8 cellular contexts compared by ENCODE assay signal in the genomic region with DNA sequence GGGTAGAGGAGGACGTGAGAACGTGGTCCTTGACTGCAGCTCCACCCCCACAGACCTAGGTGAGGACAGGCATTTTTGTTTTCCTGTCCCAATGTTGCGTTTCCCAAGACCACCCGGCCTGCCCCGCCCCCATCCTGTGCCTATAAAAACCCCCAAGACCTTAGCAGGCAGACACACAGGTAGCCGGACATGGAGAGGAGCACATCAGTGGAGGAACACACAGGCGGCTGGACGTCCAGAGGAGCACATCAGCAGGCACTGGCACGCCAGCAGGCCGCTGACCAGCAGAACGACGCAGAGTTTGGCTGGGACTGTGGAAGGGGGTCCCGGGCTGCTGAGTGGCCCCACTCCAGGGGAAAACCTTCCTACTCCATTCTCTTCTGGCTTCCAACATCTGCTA. TPM values are rescaled to one million over a fixed set of nuclear protein-coding genes. Genes with fewer than 3 reads are reported as not detected.
A peak's percentile ranks its signal among the peaks of the same experiment; 100 is the strongest.
DNase-seq lines count a peak whose midpoint lies in the region; ATAC-seq, FAIRE-seq and TF ChIP-seq lines count a peak whose summit lies in the region.

No MANE protein-coding gene starts in this region.

- H3K9me3 Mint-ChIP-seq in CD4-positive, alpha-beta T cell, result no peaks in the 10 kb centered on the region
- peaks cover 0 to 1% (median 0%) of the 10 kb centered on the region in 11 donors for H3K9me3 Mint-ChIP-seq in naive thymus-derived CD4-positive, alpha-beta T cell

- peaks cover 12% of the 10 kb centered on the region for H3K4me1 Mint-ChIP-seq in CD4-positive, alpha-beta T cell (ENCODE audit: low read depth)
- H3K4me1 Mint-ChIP-seq in naive thymus-derived CD4-positive, alpha-beta T cell, result peaks cover 0 to 14% (median 12%) of the 10 kb centered on the region in 7 donors

- DNase-seq in CD4-positive, alpha-beta T cell, result no peak
- DNase-seq in colonic mucosa (no peak), mesenteric fat pad (ENCODE audit: low spot score) (no peak), NCI-H69 (lab: John Stamatoyannopoulos, UW) (no peak), frontal cortex (ENCODE audit: low spot score in 2 of 2) (no peak)
- peak in 1 of 9 donors; percentile 23 for DNase-seq in naive thymus-derived CD4-positive, alpha-beta T cell

- H3K36me3 ChIP-seq in KMS-11 (ENCODE audit: insufficient read depth), result no peaks in the 10 kb centered on the region
- no peaks in the 10 kb centered on the region for H3K36me3 ChIP-seq in colonic mucosa
- no peaks in the 10 kb centered on the region for H3K36me3 ChIP-seq in naive thymus-derived CD4-positive, alpha-beta T cell (ENCODE audit: control insufficient read depth in 2 of 3, insufficient read depth in 3 of 3, low read length in 3 of 3)

- H3K4me3 ChIP-seq in KMS-11 (IDR thresholded peaks at IDR 0.05; ENCODE audit: insufficient read depth, low read depth, low read length) (peak overlapping the region; percentile 51), colonic mucosa (peak overlapping the region; percentile 22)
- peak overlapping the region; percentile 42 for H3K4me3 ChIP-seq in naive thymus-derived CD4-positive, alpha-beta T cell (ENCODE audit: low read length)

- H3K36me3 Mint-ChIP-seq in CD4-positive, alpha-beta T cell (ENCODE audit: low read depth), result no peaks in the 10 kb centered on the region
- H3K36me3 Mint-ChIP-seq in naive thymus-derived CD4-positive, alpha-beta T cell, result peaks cover 0 to 2% (median 0%) of the 10 kb centered on the region in 5 donors

- H3K79me2 ChIP-seq in KMS-11 (ENCODE audit: insufficient read depth, low read depth), result no peaks in the 10 kb centered on the region

- H3K9me3 ChIP-seq in CD4-positive, alpha-beta T cell (ENCODE audit: control insufficient read depth, low read length), result no peaks in the 10 kb centered on the region
- no peaks in the 10 kb centered on the region for H3K9me3 ChIP-seq in colonic mucosa
- H3K9me3 ChIP-seq in naive thymus-derived CD4-positive, alpha-beta T cell (ENCODE audit: control insufficient read depth in 2 of 3, low read length in 3 of 3), result no peaks in the 10 kb centered on the region

- POLR2A ChIA-PET in CD4-positive, alpha-beta T cell (lab: Charles Lee), result interaction anchor here (0.6 to 3.0 kb wide), 3 partner anchors 13 to 37 kb away, joined by 3 to 17 read pairs (median 3); a partner anchor contains a TSS
- POLR2A ChIA-PET in naive thymus-derived CD4-positive, alpha-beta T cell (lab: Charles Lee), result interaction anchor here (1.1 kb wide), 1 partner anchor 13 kb away, joined by 8 read pairs; a partner anchor contains a TSS

- H3K27ac ChIP-seq in CD4-positive, alpha-beta T cell (ENCODE audit: low read depth, low read length), result no peak overlapping the region
- no peak overlapping the region for H3K27ac ChIP-seq in KMS-11
- H3K27ac ChIP-seq in colonic mucosa, result no peak overlapping the region
- no peak overlapping the region for H3K27ac ChIP-seq in naive thymus-derived CD4-positive, alpha-beta T cell (ENCODE audit: low read depth, low read length)

- peak overlapping the region; percentile 68 for H3K4me2 ChIP-seq in KMS-11

- no peaks in the 10 kb centered on the region for H3K27me3 ChIP-seq in CD4-positive, alpha-beta T cell (ENCODE audit: control insufficient read depth, insufficient read depth, low read length)
- no peaks in the 10 kb centered on the region; the same call in 1 of the 2 replicates for H3K27me3 ChIP-seq in KMS-11 (ENCODE audit: insufficient read depth, low read depth)
- H3K27me3 ChIP-seq in colonic mucosa, result no peaks in the 10 kb centered on the region
- no peaks in the 10 kb centered on the region for H3K27me3 ChIP-seq in naive thymus-derived CD4-positive, alpha-beta T cell (ENCODE audit: control insufficient read depth in 2 of 2, insufficient read depth in 2 of 2, low read length in 2 of 2)

- H3K4me3 Mint-ChIP-seq in CD4-positive, alpha-beta T cell, result peak overlapping the region; percentile 65
- H3K4me3 Mint-ChIP-seq in naive thymus-derived CD4-positive, alpha-beta T cell, result peak overlapping the region; percentile 73 to 90 (median 84)

- no peak for ATAC-seq in CD4-positive, alpha-beta T cell (ENCODE audit: poor library complexity)
- no peak for ATAC-seq in naive thymus-derived CD4-positive, alpha-beta T cell
- no peak for ATAC-seq in HG03025 (IDR thresholded peaks at IDR 0.05; ENCODE audit: low FRiP score, unreplicated experiment)

- no peak for TF ChIP-seq CTCF in CD4-positive, alpha-beta T cell (IDR thresholded peaks at IDR 0.05)
- TF ChIP-seq CTCF in KMS-11 (conservative IDR thresholded peaks at IDR 0.05; ENCODE audit: low read depth, low read length), result no peak
- no peak for TF ChIP-seq CTCF in colonic mucosa (IDR thresholded peaks at IDR 0.05)

- FAIRE-seq in frontal cortex (lab: Jason Lieb, UNC), result no peak

- peaks cover 11% of the 10 kb centered on the region for H3K27me3 Mint-ChIP-seq in CD4-positive, alpha-beta T cell
- H3K27me3 Mint-ChIP-seq in naive thymus-derived CD4-positive, alpha-beta T cell, result peaks cover 0 to 35% (median 0%) of the 10 kb centered on the region in 5 donors

- no peaks in the 10 kb centered on the region for H4K20me1 ChIP-seq in KMS-11 (ENCODE audit: insufficient read depth)

- CTCF ChIA-PET in CD4-positive, alpha-beta T cell (lab: Charles Lee), result interaction anchor here (0.7 to 2.4 kb wide), 2 partner anchors 28 to 67 kb away, joined by 4 to 11 read pairs; no protein-coding TSS in a partner anchor
- CTCF ChIA-PET in naive thymus-derived CD4-positive, alpha-beta T cell (lab: Charles Lee), result no interaction called here

- H3K27ac Mint-ChIP-seq in CD4-positive, alpha-beta T cell, result no peak overlapping the region
- H3K27ac Mint-ChIP-seq in naive thymus-derived CD4-positive, alpha-beta T cell, result peak overlapping the region in 2 of 9 donors; percentile 53

- peaks cover 4% of the 10 kb centered on the region for H3K4me1 ChIP-seq in KMS-11 (ENCODE audit: low read depth, poor library complexity, severe bottlenecking)
- no peaks in the 10 kb centered on the region for H3K4me1 ChIP-seq in colonic mucosa
- H3K4me1 ChIP-seq in naive thymus-derived CD4-positive, alpha-beta T cell (ENCODE audit: control insufficient read depth in 2 of 2, insufficient read depth in 2 of 2, low read length in 2 of 2), result peaks cover 6% of the 10 kb centered on the region in 2 donors

- H3K9ac ChIP-seq in KMS-11 (no peak overlapping the region), colonic mucosa (ENCODE audit: low read depth in 2 of 2, low read length in 2 of 2) (peak overlapping the region; percentile 47 to 51)

- intact Hi-C loops in CD4-positive, alpha-beta T cell (cut with DNase I, micrococcal nuclease), result loop anchor here (1.0 to 5.0 kb wide), 3 partner anchors 13 to 36 kb away; a partner anchor contains a TSS
- intact Hi-C loops in colonic mucosa (cut with DNase I), result no loop called here
- intact Hi-C loops in naive thymus-derived CD4-positive, alpha-beta T cell (cut with micrococcal nuclease), result loop anchor here (1.0 to 2.0 kb wide), 7 partner anchors 13 to 66 kb away; a partner anchor contains a TSS

- H2AFZ ChIP-seq in KMS-11 (ENCODE audit: low read depth), result peak overlapping the region; percentile 45; the same call in 1 of the 2 replicates

RNA-seq across cellular contexts. Expression of a gene that starts 12.7 kb away (rescaled TPM):
- total RNA-seq in CD4-positive, alpha-beta T cell, result 1 to 10 TPM; 8.9 to 9.6 TPM
- total RNA-seq in colonic mucosa (100 to 1,000 TPM in 1 of 2 donors, 10 to 100 TPM in 1; 66.2 to 110 TPM), mesenteric fat pad (31.7 TPM), frontal cortex (11.8 TPM)
- 10 to 100 TPM; 16.2 to 38.9 (median 27.3) TPM for total RNA-seq in naive thymus-derived CD4-positive, alpha-beta T cell
- polyA plus RNA-seq in naive thymus-derived CD4-positive, alpha-beta T cell, result 10 to 100 TPM; 35.3 to 38.5 TPM

RNA-seq across cellular contexts. Expression of a gene that starts 30.2 kb away (rescaled TPM):
- 1 to 10 TPM; 3.6 to 4.1 TPM for total RNA-seq in CD4-positive, alpha-beta T cell
- total RNA-seq in colonic mucosa, result 100 to 1,000 TPM in 1 of 2 donors, 10 to 100 TPM in 1; 70.1 to 165 TPM
- 10 to 100 TPM in 3 of 5 experiments, 1 to 10 TPM in 2; 4.9 to 62.7 (median 16.3) TPM for total RNA-seq in naive thymus-derived CD4-positive, alpha-beta T cell
- 10 to 100 TPM; 11.5 to 18.2 TPM for polyA plus RNA-seq in naive thymus-derived CD4-positive, alpha-beta T cell
- total RNA-seq in mesenteric fat pad, result 40.6 TPM
- 21.6 TPM for total RNA-seq in frontal cortex

RNA-seq across cellular contexts. Expression of a gene that starts 37.4 kb away (rescaled TPM):
- total RNA-seq in CD4-positive, alpha-beta T cell, result 1 to 10 TPM; 5.4 to 6.9 TPM
- total RNA-seq in colonic mucosa (100 to 1,000 TPM; 163 to 208 TPM), mesenteric fat pad (22.6 TPM), frontal cortex (26.1 TPM)
- 10 to 100 TPM in 4 of 5 experiments, 1 to 10 TPM in 1; 8.1 to 21.4 (median 12.7) TPM for total RNA-seq in naive thymus-derived CD4-positive, alpha-beta T cell
- polyA plus RNA-seq in naive thymus-derived CD4-positive, alpha-beta T cell, result 10 to 100 TPM in 1 of 2 donors, 1 to 10 TPM in 1; 8.5 to 11.5 TPM

RNA-seq across cellular contexts. Expression of a gene that starts 47.0 kb away (rescaled TPM):
- total RNA-seq in CD4-positive, alpha-beta T cell, result 10 to 100 TPM; 37.4 to 37.7 TPM
- total RNA-seq in colonic mucosa, result 10 to 100 TPM; 76.3 to 93.7 TPM
- total RNA-seq in naive thymus-derived CD4-positive, alpha-beta T cell, result 10 to 100 TPM; 40.7 to 83.8 (median 48.2) TPM
- polyA plus RNA-seq in naive thymus-derived CD4-positive, alpha-beta T cell, result 100 to 1,000 TPM in 1 of 2 donors, 10 to 100 TPM in 1; 83.9 to 124 TPM
- total RNA-seq in mesenteric fat pad, result 37.2 TPM
- 27.7 TPM for total RNA-seq in frontal cortex

RNA-seq across cellular contexts. Expression of a gene that starts 59.7 kb away (rescaled TPM):
- 100 to 1,000 TPM; 110 to 111 TPM for total RNA-seq in CD4-positive, alpha-beta T cell
- total RNA-seq in colonic mucosa (10 to 100 TPM; 51.5 to 51.6 TPM), mesenteric fat pad (57.2 TPM), frontal cortex (83.6 TPM)
- total RNA-seq in naive thymus-derived CD4-positive, alpha-beta T cell, result 10 to 100 TPM; 57.6 to 81.9 (median 76.0) TPM
- 10 to 100 TPM; 82.2 to 88.9 TPM for polyA plus RNA-seq in naive thymus-derived CD4-positive, alpha-beta T cell
